8 cellular contexts compared by ENCODE assay signal in the genomic region with DNA sequence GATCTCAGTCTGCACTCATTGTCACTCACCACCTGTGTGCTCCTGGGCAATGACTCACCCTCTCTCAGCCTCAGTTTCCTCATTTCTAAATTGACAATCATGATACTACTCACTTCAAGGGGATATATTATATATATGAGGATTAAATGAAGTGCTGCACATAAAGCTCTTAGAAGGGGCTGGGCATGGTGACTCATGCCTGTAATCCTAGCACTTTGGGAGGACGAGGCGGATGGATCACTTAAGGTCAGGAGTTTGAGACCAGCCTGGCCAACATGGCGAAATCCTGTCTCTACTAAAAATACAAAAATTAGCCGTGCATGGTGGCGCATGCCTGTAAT.
DNase-seq lines count a peak whose midpoint lies in the region; ATAC-seq and TF ChIP-seq lines count a peak whose summit lies in the region.
"Not testable (repeated sequence)": the region's sequence is repeated elsewhere in the genome, so short reads cannot be mapped to it uniquely, and the experiment has no call there.

No MANE protein-coding gene starts in this region.

- H3K36me3 ChIP-seq in CD4-positive, CD25-positive, alpha-beta regulatory T cell (ENCODE audit: control insufficient read depth, insufficient read depth, low read length); left lung; thymus (ENCODE audit: control insufficient read depth, insufficient read depth): not testable (repeated sequence)

- H3K4me1 Mint-ChIP-seq in CD4-positive, CD25-positive, alpha-beta regulatory T cell, result peaks cover 31 to 95% (median 69%) of the 10 kb centered on the region in 4 donors
- peaks cover 46% of the 10 kb centered on the region for H3K4me1 Mint-ChIP-seq in activated CD4-positive, alpha-beta T cell treated with anti-CD3 and anti-CD28 coated beads, Interleukin-2, amount 10 ng/mL, durations not matched to agents 24 days and 14 days
- peaks cover 37% of the 10 kb centered on the region for H3K4me1 Mint-ChIP-seq in progenitor cell of endocrine pancreas (ENCODE audit: low read depth)

- intact Hi-C loops in activated CD4-positive, alpha-beta T cell treated with anti-CD3 and anti-CD28 coated beads, Interleukin-2, amount 10 ng/mL, durations not matched to agents 24 days and 14 days (cut with micrococcal nuclease); left lung (cut with DNase I): not testable (repeated sequence)

- peak overlapping the region; percentile 19 to 84 (median 27) for H3K27ac Mint-ChIP-seq in CD4-positive, CD25-positive, alpha-beta regulatory T cell
- peak overlapping the region; percentile 7 for H3K27ac Mint-ChIP-seq in activated CD4-positive, alpha-beta T cell treated with anti-CD3 and anti-CD28 coated beads, Interleukin-2, amount 10 ng/mL, durations not matched to agents 24 days and 14 days
- peak overlapping the region; percentile 59 to 80 for H3K27ac Mint-ChIP-seq in activated naive CD4-positive, alpha-beta T cell treated with anti-CD3 and anti-CD28 coated beads, Interleukin-2, amount 50 U/mL, for 72 hours
- H3K27ac Mint-ChIP-seq in progenitor cell of endocrine pancreas, result peak overlapping the region; percentile 41

- peak overlapping the region in 1 of 4 donors; percentile 6 for H3K4me3 Mint-ChIP-seq in CD4-positive, CD25-positive, alpha-beta regulatory T cell
- H3K4me3 Mint-ChIP-seq in activated CD4-positive, alpha-beta T cell treated with anti-CD3 and anti-CD28 coated beads, Interleukin-2, amount 10 ng/mL, durations not matched to agents 24 days and 14 days; progenitor cell of endocrine pancreas (ENCODE audit: low read depth): not testable (repeated sequence)

- not testable (repeated sequence) for DNase-seq in CD4-positive, CD25-positive, alpha-beta regulatory T cell; activated CD4-positive, alpha-beta T cell treated with anti-CD3 and anti-CD28 coated beads, Interleukin-2, amount 10 ng/mL, durations not matched to agents 24 days and 14 days; activated naive CD4-positive, alpha-beta T cell treated with anti-CD3 and anti-CD28 coated beads, Interleukin-2, amount 50 U/mL, for 72 hours (ENCODE audit: low spot score in 2 of 2); epithelial cell of prostate (ENCODE audit: low read depth, low spot score); left lung; progenitor cell of endocrine pancreas (ENCODE audit: low spot score, unreplicated experiment)
- peak; percentile 41 for DNase-seq in LHCN-M2 (ENCODE audit: low read depth)

- 98% methylated on average over 5 of the region's 5 CpGs for WGBS in thymus

- H3K36me3 Mint-ChIP-seq in CD4-positive, CD25-positive, alpha-beta regulatory T cell, result peaks cover 14% of the 10 kb centered on the region
- H3K36me3 Mint-ChIP-seq in activated CD4-positive, alpha-beta T cell treated with anti-CD3 and anti-CD28 coated beads, Interleukin-2, amount 10 ng/mL, durations not matched to agents 24 days and 14 days (ENCODE audit: low read depth), result peaks cover 53% of the 10 kb centered on the region
- H3K36me3 Mint-ChIP-seq in activated naive CD4-positive, alpha-beta T cell treated with anti-CD3 and anti-CD28 coated beads, Interleukin-2, amount 50 U/mL, for 72 hours, result peaks cover 9 to 85% of the 10 kb centered on the region in 2 donors
- H3K36me3 Mint-ChIP-seq in progenitor cell of endocrine pancreas (ENCODE audit: insufficient read depth), result not testable (repeated sequence)

- H3K27me3 Mint-ChIP-seq in CD4-positive, CD25-positive, alpha-beta regulatory T cell; activated CD4-positive, alpha-beta T cell treated with anti-CD3 and anti-CD28 coated beads, Interleukin-2, amount 10 ng/mL, durations not matched to agents 24 days and 14 days; progenitor cell of endocrine pancreas: not testable (repeated sequence)

- TF ChIP-seq CTCF in left lung (IDR thresholded peaks at IDR 0.05); progenitor cell of endocrine pancreas (IDR thresholded peaks at IDR 0.05; ENCODE audit: unreplicated experiment): not testable (repeated sequence)

- H3K9me3 ChIP-seq in CD4-positive, CD25-positive, alpha-beta regulatory T cell (ENCODE audit: control insufficient read depth in 2 of 2, low read length in 2 of 2); left lung; thymus (ENCODE audit: control insufficient read depth): not testable (repeated sequence)

- not testable (repeated sequence) for H3K9me3 Mint-ChIP-seq in CD4-positive, CD25-positive, alpha-beta regulatory T cell; activated CD4-positive, alpha-beta T cell treated with anti-CD3 and anti-CD28 coated beads, Interleukin-2, amount 10 ng/mL, durations not matched to agents 24 days and 14 days; activated naive CD4-positive, alpha-beta T cell treated with anti-CD3 and anti-CD28 coated beads, Interleukin-2, amount 50 U/mL, for 72 hours; progenitor cell of endocrine pancreas (ENCODE audit: low read depth)

- not testable (repeated sequence) for H3K4me3 ChIP-seq in CD4-positive, CD25-positive, alpha-beta regulatory T cell (ENCODE audit: low read depth, low read length); left lung; thymus (ENCODE audit: low read length)

- peak overlapping the region; percentile 28 for H3K27ac ChIP-seq in CD4-positive, CD25-positive, alpha-beta regulatory T cell (ENCODE audit: insufficient read depth, low read length, poor library complexity, severe bottlenecking)
- H3K27ac ChIP-seq in epithelial cell of prostate (peak overlapping the region; percentile 94), left lung (peak overlapping the region in 1 of 2 donors; percentile 21), thymus (ENCODE audit: low read depth) (peak overlapping the region; percentile 37)

- ATAC-seq in CD4-positive, CD25-positive, alpha-beta regulatory T cell (ENCODE audit: low read depth in 2 of 2), result not testable (repeated sequence)
- ATAC-seq in activated naive CD4-positive, alpha-beta T cell treated with anti-CD3 and anti-CD28 coated beads, Interleukin-2, amount 50 U/mL, for 72 hours, result peak in 1 of 2 donors; percentile 18
- ATAC-seq in left lung, result peak; percentile 5

- not testable (repeated sequence) for H3K27me3 ChIP-seq in CD4-positive, CD25-positive, alpha-beta regulatory T cell (ENCODE audit: control insufficient read depth, insufficient read depth, low read length); left lung; thymus (ENCODE audit: control insufficient read depth, insufficient read depth)

- peaks cover 21% of the 10 kb centered on the region for H3K4me1 ChIP-seq in CD4-positive, CD25-positive, alpha-beta regulatory T cell (ENCODE audit: control insufficient read depth, insufficient read depth, low read length, poor library complexity, severe bottlenecking)
- H3K4me1 ChIP-seq in left lung (peaks cover 0 to 12% of the 10 kb centered on the region in 2 donors), thymus (ENCODE audit: control insufficient read depth, insufficient read depth, low read length) (peaks cover 13% of the 10 kb centered on the region)

Comparison
In these comparisons a context has a peak if more than half of its experiments do, and no peak if none do; other contexts are left out.
1. H3K27ac Mint-ChIP-seq: peak in every context shown above with its lines; median percentile 70 in activated naive CD4-positive, alpha-beta T cell treated with anti-CD3 and anti-CD28 coated beads, Interleukin-2, amount 50 U/mL, for 72 hours; 41 in progenitor cell of endocrine pancreas; 27 in CD4-positive, CD25-positive, alpha-beta regulatory T cell; 7 in activated CD4-positive, alpha-beta T cell treated with anti-CD3 and anti-CD28 coated beads, Interleukin-2, amount 10 ng/mL, durations not matched to agents 24 days and 14 days.